In the genomic region with DNA sequence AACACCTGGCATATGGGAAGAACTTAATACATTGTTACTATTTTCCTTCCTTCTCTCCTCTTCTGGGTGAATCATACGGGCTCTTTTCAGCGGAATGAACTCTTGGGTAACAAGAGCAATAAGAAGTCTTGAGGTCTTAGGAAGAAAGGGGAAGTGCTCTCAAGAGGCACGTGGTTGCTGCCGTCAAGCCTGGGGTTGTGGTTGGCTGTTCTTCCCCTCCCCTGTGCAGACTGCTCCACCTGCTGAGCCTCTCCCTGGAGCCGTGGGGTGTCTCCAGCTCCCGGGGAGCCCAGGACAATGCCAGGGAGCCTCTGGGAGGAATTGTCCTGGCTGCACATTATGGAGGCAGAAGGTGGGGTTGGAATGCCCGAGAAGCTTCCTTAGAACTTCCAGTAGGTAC, we compare ENCODE assay signal across 1 cellular context.
TF ChIP-seq lines count a peak whose summit lies in the region.

No MANE protein-coding gene starts in this region.

TF ChIP-seq in SK-N-SH, 30 proteins besides CTCF, POLR2A, EP300 and RAD21 (continued from another document):
- TF ChIP-seq, protein P1, sequence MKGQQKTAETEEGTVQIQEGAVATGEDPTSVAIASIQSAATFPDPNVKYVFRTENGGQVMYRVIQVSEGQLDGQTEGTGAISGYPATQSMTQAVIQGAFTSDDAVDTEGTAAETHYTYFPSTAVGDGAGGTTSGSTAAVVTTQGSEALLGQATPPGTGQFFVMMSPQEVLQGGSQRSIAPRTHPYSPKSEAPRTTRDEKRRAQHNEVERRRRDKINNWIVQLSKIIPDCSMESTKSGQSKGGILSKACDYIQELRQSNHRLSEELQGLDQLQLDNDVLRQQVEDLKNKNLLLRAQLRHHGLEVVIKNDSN (IDR thresholded peaks at IDR 0.05; ENCODE audit: borderline replicate concordance, low read depth) = no peak
- TF ChIP-seq USF2 (IDR thresholded peaks at IDR 0.05; ENCODE audit: borderline replicate concordance, low read depth, low read length) = no peak
- no peak for TF ChIP-seq PBX3 (IDR thresholded peaks at IDR 0.05)
- no peak for TF ChIP-seq MXI1 (IDR thresholded peaks at IDR 0.05; ENCODE audit: low read depth, low read length)
TF ChIP-seq in SK-N-SH: peak in this region for 0.
